Comparison of ENCODE assay signal across 8 cellular contexts in genomic region chr9:2158111-2158610, GRCh38.
DNase-seq lines count a peak whose midpoint lies in the region; ATAC-seq lines count a peak whose summit lies in the region.

No MANE protein-coding gene starts in this region.

- peak overlapping the region; percentile 31 for H3K27ac ChIP-seq in temporal lobe (ENCODE audit: low read depth, low read length)

- ATAC-seq in HG02885 (IDR thresholded peaks at IDR 0.05; ENCODE audit: poor library complexity, unreplicated experiment) (peak; percentile 55), esophagus mucosa (peak; percentile 58)

- DNase-seq in NCI-H2107 treated with DMSO at 0.1 percent for 48 hours (lab: John Stamatoyannopoulos, UW; ENCODE audit: unreplicated experiment): peak; percentile 67
- no peak for DNase-seq in NCI-H2107 (lab: John Stamatoyannopoulos, UW)
- peak; percentile 49 for DNase-seq in NCI-H2227 (lab: John Stamatoyannopoulos, UW; ENCODE audit: unreplicated experiment)
- DNase-seq in activated CD4-positive, alpha-beta T cell treated with anti-CD3 and anti-CD28 coated beads, Interleukin-2, amount 50 U/mL, for 48 hours: peak; percentile 16 to 23
- peak; percentile 70 for DNase-seq in myocyte (ENCODE audit: low read depth)
